Comparison of ENCODE assay signal across 1 cellular context in the genomic region with DNA sequence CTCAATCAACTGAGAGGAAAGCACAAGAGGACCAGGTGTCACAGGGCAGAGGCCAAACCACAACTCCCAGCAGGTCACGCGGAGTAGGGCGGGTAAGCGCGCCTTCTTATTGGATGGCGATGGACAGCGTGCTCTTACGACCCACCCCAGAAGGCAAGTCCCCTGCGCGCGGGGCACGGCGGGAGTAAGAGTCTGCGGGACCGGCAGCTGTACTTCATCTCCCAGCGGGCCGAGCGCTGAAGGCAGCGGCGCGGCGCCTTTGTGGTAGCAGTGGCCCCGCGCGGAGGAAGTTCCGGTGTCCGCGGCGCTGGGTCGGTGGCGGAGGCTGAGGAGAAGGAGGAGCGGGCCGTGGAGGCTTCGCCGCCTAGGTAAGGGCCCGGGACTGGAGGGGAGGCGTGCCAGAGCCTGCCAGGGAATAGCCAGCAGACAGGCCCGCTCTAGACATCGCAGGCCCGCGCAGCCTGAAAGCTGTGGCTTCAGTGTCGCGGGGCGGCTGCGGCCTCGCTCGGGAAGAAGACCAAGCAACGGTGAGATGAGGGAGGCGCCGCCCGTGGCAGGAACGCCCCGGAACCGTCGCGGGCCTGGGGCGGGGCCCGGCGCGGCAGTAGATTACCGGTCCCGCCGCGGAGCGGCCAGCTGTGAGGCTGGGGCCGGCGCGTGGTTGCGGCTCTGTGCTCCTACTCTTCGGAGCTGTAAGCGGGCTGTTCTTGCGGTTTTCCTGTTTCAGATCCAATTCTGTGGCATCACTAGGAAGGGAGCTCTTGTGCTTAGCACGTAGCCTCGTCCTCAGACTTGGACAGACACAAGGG.
TF ChIP-seq lines count a peak whose summit lies in the region.

A gene with protein sequence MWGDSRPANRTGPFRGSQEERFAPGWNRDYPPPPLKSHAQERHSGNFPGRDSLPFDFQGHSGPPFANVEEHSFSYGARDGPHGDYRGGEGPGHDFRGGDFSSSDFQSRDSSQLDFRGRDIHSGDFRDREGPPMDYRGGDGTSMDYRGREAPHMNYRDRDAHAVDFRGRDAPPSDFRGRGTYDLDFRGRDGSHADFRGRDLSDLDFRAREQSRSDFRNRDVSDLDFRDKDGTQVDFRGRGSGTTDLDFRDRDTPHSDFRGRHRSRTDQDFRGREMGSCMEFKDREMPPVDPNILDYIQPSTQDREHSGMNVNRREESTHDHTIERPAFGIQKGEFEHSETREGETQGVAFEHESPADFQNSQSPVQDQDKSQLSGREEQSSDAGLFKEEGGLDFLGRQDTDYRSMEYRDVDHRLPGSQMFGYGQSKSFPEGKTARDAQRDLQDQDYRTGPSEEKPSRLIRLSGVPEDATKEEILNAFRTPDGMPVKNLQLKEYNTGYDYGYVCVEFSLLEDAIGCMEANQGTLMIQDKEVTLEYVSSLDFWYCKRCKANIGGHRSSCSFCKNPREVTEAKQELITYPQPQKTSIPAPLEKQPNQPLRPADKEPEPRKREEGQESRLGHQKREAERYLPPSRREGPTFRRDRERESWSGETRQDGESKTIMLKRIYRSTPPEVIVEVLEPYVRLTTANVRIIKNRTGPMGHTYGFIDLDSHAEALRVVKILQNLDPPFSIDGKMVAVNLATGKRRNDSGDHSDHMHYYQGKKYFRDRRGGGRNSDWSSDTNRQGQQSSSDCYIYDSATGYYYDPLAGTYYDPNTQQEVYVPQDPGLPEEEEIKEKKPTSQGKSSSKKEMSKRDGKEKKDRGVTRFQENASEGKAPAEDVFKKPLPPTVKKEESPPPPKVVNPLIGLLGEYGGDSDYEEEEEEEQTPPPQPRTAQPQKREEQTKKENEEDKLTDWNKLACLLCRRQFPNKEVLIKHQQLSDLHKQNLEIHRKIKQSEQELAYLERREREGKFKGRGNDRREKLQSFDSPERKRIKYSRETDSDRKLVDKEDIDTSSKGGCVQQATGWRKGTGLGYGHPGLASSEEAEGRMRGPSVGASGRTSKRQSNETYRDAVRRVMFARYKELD (plus strand): TSS at position 293 of the 809 bp plus-strand sequence. CDS start 22,492 bp downstream, outside the sequence.

TF ChIP-seq in HepG2, 621 proteins besides CTCF, POLR2A, EP300 and RAD21 (continued from another document and continues in another):
- TF ChIP-seq, protein P1, sequence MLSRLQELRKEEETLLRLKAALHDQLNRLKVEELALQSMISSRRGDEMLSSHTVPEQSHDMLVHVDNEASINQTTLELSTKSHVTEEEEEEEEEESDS (CRISPR knock-in tag; IDR thresholded peaks at IDR 0.05; ENCODE audit: borderline replicate concordance): 0 out of 2 replicates have a peak, but pooled peaks have one; percentile 69
- TF ChIP-seq, protein P2, sequence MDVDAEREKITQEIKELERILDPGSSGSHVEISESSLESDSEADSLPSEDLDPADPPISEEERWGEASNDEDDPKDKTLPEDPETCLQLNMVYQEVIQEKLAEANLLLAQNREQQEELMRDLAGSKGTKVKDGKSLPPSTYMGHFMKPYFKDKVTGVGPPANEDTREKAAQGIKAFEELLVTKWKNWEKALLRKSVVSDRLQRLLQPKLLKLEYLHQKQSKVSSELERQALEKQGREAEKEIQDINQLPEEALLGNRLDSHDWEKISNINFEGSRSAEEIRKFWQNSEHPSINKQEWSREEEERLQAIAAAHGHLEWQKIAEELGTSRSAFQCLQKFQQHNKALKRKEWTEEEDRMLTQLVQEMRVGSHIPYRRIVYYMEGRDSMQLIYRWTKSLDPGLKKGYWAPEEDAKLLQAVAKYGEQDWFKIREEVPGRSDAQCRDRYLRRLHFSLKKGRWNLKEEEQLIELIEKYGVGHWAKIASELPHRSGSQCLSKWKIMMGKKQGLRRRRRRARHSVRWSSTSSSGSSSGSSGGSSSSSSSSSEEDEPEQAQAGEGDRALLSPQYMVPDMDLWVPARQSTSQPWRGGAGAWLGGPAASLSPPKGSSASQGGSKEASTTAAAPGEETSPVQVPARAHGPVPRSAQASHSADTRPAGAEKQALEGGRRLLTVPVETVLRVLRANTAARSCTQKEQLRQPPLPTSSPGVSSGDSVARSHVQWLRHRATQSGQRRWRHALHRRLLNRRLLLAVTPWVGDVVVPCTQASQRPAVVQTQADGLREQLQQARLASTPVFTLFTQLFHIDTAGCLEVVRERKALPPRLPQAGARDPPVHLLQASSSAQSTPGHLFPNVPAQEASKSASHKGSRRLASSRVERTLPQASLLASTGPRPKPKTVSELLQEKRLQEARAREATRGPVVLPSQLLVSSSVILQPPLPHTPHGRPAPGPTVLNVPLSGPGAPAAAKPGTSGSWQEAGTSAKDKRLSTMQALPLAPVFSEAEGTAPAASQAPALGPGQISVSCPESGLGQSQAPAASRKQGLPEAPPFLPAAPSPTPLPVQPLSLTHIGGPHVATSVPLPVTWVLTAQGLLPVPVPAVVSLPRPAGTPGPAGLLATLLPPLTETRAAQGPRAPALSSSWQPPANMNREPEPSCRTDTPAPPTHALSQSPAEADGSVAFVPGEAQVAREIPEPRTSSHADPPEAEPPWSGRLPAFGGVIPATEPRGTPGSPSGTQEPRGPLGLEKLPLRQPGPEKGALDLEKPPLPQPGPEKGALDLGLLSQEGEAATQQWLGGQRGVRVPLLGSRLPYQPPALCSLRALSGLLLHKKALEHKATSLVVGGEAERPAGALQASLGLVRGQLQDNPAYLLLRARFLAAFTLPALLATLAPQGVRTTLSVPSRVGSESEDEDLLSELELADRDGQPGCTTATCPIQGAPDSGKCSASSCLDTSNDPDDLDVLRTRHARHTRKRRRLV (CRISPR knock-in tag; IDR thresholded peaks at IDR 0.05): peak; percentile 93
- TF ChIP-seq NCOA2 (CRISPR knock-in tag; IDR thresholded peaks at IDR 0.05): peak; percentile 51
- TF ChIP-seq, protein P3, sequence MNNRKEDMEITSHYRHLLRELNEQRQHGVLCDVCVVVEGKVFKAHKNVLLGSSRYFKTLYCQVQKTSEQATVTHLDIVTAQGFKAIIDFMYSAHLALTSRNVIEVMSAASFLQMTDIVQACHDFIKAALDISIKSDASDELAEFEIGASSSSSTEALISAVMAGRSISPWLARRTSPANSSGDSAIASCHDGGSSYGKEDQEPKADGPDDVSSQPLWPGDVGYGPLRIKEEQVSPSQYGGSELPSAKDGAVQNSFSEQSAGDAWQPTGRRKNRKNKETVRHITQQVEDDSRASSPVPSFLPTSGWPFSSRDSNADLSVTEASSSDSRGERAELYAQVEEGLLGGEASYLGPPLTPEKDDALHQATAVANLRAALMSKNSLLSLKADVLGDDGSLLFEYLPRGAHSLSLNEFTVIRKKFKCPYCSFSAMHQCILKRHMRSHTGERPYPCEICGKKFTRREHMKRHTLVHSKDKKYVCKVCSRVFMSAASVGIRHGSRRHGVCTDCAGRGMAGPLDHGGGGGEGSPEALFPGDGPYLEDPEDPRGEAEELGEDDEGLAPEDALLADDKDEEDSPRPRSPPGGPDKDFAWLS (CRISPR knock-in tag; IDR thresholded peaks at IDR 0.05; ENCODE audit: borderline replicate concordance): no peak
- TF ChIP-seq ZNF282 (IDR thresholded peaks at IDR 0.05; ENCODE audit: partially characterized antibody): no peak
- peak; percentile 81 for TF ChIP-seq TBX2 (CRISPR knock-in tag; IDR thresholded peaks at IDR 0.05; ENCODE audit: borderline replicate concordance)
- peak; percentile 100 for TF ChIP-seq PHF8 (CRISPR knock-in tag; IDR thresholded peaks at IDR 0.05)
- no peak for TF ChIP-seq NBN (conservative IDR thresholded peaks at IDR 0.05)
- peak; percentile 64; the same call in 1 of the 2 replicates for TF ChIP-seq SP5 (CRISPR knock-in tag; IDR thresholded peaks at IDR 0.05; ENCODE audit: borderline replicate concordance, low read depth)
- peak; percentile 84 for TF ChIP-seq ZMYM4 (CRISPR knock-in tag; IDR thresholded peaks at IDR 0.05)
- TF ChIP-seq KAT2B (IDR thresholded peaks at IDR 0.05; ENCODE audit: borderline replicate concordance, low read depth, low read length): no peak
- no peak; the same call in 1 of the 2 replicates for TF ChIP-seq ZNF598 (CRISPR knock-in tag; IDR thresholded peaks at IDR 0.05; ENCODE audit: borderline replicate concordance)
- TF ChIP-seq, protein P4, sequence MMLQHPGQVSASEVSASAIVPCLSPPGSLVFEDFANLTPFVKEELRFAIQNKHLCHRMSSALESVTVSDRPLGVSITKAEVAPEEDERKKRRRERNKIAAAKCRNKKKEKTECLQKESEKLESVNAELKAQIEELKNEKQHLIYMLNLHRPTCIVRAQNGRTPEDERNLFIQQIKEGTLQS (CRISPR knock-in tag; IDR thresholded peaks at IDR 0.05): no peak
- peak; percentile 87 for TF ChIP-seq ETV5 (CRISPR knock-in tag; IDR thresholded peaks at IDR 0.05; ENCODE audit: borderline replicate concordance)
- TF ChIP-seq, protein P5, sequence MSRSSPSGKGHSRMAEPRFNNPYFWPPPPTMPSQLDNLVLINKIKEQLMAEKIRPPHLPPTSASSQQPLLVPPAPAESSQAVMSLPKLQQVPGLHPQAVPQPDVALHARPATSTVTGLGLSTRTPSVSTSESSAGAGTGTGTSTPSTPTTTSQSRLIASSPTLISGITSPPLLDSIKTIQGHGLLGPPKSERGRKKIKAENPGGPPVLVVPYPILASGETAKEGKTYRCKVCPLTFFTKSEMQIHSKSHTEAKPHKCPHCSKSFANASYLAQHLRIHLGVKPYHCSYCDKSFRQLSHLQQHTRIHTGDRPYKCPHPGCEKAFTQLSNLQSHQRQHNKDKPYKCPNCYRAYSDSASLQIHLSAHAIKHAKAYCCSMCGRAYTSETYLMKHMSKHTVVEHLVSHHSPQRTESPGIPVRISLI (CRISPR knock-in tag; IDR thresholded peaks at IDR 0.05; ENCODE audit: borderline replicate concordance): no peak
- TF ChIP-seq XBP1 (CRISPR knock-in tag; IDR thresholded peaks at IDR 0.05): 0 out of 2 replicates have a peak, but pooled peaks have one; percentile 41
- TF ChIP-seq, protein P6, sequence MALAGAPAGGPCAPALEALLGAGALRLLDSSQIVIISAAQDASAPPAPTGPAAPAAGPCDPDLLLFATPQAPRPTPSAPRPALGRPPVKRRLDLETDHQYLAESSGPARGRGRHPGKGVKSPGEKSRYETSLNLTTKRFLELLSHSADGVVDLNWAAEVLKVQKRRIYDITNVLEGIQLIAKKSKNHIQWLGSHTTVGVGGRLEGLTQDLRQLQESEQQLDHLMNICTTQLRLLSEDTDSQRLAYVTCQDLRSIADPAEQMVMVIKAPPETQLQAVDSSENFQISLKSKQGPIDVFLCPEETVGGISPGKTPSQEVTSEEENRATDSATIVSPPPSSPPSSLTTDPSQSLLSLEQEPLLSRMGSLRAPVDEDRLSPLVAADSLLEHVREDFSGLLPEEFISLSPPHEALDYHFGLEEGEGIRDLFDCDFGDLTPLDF (CRISPR knock-in tag; IDR thresholded peaks at IDR 0.05): peak; percentile 88
- TF ChIP-seq, protein P7, sequence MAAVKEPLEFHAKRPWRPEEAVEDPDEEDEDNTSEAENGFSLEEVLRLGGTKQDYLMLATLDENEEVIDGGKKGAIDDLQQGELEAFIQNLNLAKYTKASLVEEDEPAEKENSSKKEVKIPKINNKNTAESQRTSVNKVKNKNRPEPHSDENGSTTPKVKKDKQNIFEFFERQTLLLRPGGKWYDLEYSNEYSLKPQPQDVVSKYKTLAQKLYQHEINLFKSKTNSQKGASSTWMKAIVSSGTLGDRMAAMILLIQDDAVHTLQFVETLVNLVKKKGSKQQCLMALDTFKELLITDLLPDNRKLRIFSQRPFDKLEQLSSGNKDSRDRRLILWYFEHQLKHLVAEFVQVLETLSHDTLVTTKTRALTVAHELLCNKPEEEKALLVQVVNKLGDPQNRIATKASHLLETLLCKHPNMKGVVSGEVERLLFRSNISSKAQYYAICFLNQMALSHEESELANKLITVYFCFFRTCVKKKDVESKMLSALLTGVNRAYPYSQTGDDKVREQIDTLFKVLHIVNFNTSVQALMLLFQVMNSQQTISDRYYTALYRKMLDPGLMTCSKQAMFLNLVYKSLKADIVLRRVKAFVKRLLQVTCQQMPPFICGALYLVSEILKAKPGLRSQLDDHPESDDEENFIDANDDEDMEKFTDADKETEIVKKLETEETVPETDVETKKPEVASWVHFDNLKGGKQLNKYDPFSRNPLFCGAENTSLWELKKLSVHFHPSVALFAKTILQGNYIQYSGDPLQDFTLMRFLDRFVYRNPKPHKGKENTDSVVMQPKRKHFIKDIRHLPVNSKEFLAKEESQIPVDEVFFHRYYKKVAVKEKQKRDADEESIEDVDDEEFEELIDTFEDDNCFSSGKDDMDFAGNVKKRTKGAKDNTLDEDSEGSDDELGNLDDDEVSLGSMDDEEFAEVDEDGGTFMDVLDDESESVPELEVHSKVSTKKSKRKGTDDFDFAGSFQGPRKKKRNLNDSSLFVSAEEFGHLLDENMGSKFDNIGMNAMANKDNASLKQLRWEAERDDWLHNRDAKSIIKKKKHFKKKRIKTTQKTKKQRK (IDR thresholded peaks at IDR 0.05; ENCODE audit: low read length): no peak
- TF ChIP-seq HNF4A (CRISPR knock-in tag; IDR thresholded peaks at IDR 0.05): no peak; the same call in 1 of the 2 replicates
- no peak for TF ChIP-seq ZNF550 (CRISPR knock-in tag; IDR thresholded peaks at IDR 0.05; ENCODE audit: borderline replicate concordance)
- TF ChIP-seq ZNF788 (CRISPR knock-in tag; IDR thresholded peaks at IDR 0.05; ENCODE audit: borderline replicate concordance): peak; percentile 82
- no peak; the same call in 1 of the 2 replicates for TF ChIP-seq ZSCAN22 (CRISPR knock-in tag; IDR thresholded peaks at IDR 0.05)
- TF ChIP-seq, protein P8, sequence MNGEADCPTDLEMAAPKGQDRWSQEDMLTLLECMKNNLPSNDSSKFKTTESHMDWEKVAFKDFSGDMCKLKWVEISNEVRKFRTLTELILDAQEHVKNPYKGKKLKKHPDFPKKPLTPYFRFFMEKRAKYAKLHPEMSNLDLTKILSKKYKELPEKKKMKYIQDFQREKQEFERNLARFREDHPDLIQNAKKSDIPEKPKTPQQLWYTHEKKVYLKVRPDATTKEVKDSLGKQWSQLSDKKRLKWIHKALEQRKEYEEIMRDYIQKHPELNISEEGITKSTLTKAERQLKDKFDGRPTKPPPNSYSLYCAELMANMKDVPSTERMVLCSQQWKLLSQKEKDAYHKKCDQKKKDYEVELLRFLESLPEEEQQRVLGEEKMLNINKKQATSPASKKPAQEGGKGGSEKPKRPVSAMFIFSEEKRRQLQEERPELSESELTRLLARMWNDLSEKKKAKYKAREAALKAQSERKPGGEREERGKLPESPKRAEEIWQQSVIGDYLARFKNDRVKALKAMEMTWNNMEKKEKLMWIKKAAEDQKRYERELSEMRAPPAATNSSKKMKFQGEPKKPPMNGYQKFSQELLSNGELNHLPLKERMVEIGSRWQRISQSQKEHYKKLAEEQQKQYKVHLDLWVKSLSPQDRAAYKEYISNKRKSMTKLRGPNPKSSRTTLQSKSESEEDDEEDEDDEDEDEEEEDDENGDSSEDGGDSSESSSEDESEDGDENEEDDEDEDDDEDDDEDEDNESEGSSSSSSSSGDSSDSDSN (CRISPR knock-in tag; IDR thresholded peaks at IDR 0.05): peak; percentile 92
- peak; percentile 75; the same call in 1 of the 2 replicates for TF ChIP-seq ISL2 (CRISPR knock-in tag; IDR thresholded peaks at IDR 0.05)
- TF ChIP-seq MED8 (CRISPR knock-in tag; IDR thresholded peaks at IDR 0.05; ENCODE audit: insufficient replicate concordance): peak; percentile 73
- TF ChIP-seq ZNF879 (CRISPR knock-in tag; IDR thresholded peaks at IDR 0.05): 0 out of 2 replicates have a peak, but pooled peaks have one; percentile 38
- no peak for TF ChIP-seq SOX6 (IDR thresholded peaks at IDR 0.05)
- peak; percentile 80 for TF ChIP-seq SOX6 (CRISPR knock-in tag; IDR thresholded peaks at IDR 0.05)
- TF ChIP-seq ZNF747 (CRISPR knock-in tag; IDR thresholded peaks at IDR 0.05; ENCODE audit: borderline replicate concordance): no peak; the same call in 1 of the 2 replicates
